In the genomic region with DNA sequence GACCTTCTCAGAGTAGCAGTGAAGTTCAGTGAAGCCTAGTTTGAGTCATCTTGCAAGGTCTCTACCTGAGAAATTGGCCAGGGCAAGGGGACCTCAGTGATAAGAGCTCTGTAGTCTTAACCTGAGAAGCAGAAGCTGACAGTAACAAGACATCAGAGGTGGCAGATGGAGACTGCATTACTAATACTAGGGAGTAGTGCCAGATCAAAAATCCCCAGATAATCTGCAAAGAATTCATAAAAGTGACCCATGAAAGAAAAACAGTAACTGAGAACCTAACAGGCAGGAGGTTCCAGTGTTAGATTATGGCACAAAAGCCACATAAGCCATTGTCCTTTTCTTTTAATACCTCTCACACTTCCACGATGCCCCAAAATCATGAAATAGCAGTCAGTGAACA, we compare ENCODE assay signal across 17 cellular contexts.
A peak's percentile ranks its signal among the peaks of the same experiment; 100 is the strongest.
DNase-seq lines count a peak whose midpoint lies in the region; ATAC-seq, FAIRE-seq and TF ChIP-seq lines count a peak whose summit lies in the region.
"Had no signal": no experiment of that assay in that cellular context is flagged by ENCODE, and none has a peak within 500 bp of the region (broad histone marks: within the 10 kb centered on the region; RNA-seq: fewer than 3 reads in every experiment).

No MANE protein-coding gene starts in this region.

- no peak overlapping the region for H2AFZ ChIP-seq in astrocyte (ENCODE audit: low read depth, low read length)

- no peaks in the 10 kb centered on the region for H3K4me1 Mint-ChIP-seq in astrocyte (ENCODE audit: low read depth, unreplicated experiment)

- H3K27me3 ChIP-seq in astrocyte (ENCODE audit: insufficient read depth, low read length), result no peaks in the 10 kb centered on the region
- no peaks in the 10 kb centered on the region for H3K27me3 ChIP-seq in skeletal muscle satellite cell (ENCODE audit: control insufficient read depth, insufficient read depth, low read length)
- H3K27me3 ChIP-seq: BLaER1 had no signal

- no peaks in the 10 kb centered on the region for H3K36me3 Mint-ChIP-seq in astrocyte (ENCODE audit: low read depth, unreplicated experiment)

- no peak for FAIRE-seq in astrocyte (lab: Jason Lieb, UNC)
- FAIRE-seq: GM19239 had no signal

- ATAC-seq in GM21528 (IDR thresholded peaks at IDR 0.05; ENCODE audit: low FRiP score, unreplicated experiment), result no peak
- ATAC-seq in GM21447 (IDR thresholded peaks at IDR 0.05; ENCODE audit: unreplicated experiment), result no peak
- ATAC-seq: HCT116 had no signal

- H3K27ac ChIP-seq in astrocyte (ENCODE audit: low read depth, low read length), result no peak overlapping the region
- H3K27ac ChIP-seq: BLaER1 had no signal

- H3K9me3 ChIP-seq in astrocyte (ENCODE audit: insufficient read depth, low read depth, low read length) (no peaks in the 10 kb centered on the region), skeletal muscle satellite cell (replicated peaks; ENCODE audit: low read length) (no peaks in the 10 kb centered on the region)
- H3K9me3 ChIP-seq: BLaER1 had no signal

- DNase-seq in NCI-H524 (lab: John Stamatoyannopoulos, UW) (peak; percentile 10 to 51), NCI-H524 treated with DMSO at 0.1 percent for 48 hours (lab: John Stamatoyannopoulos, UW) (no peak), astrocyte (ENCODE audit: low read depth) (peak; percentile 4), fibroblast of the aortic adventitia (ENCODE audit: low read depth) (peak; percentile 42), COR-L47 (lab: John Stamatoyannopoulos, UW) (no peak)
- DNase-seq: 8988T, AML-193, Calu3, DMS153, DMS79 treated with DMSO at 0.1 percent for 48 hours, GF-D8 had no signal

- H3K4me2 ChIP-seq in astrocyte (ENCODE audit: low read length), result no peak overlapping the region
- no peak overlapping the region for H3K4me2 ChIP-seq in skeletal muscle satellite cell (ENCODE audit: low read length)
- H3K4me2 ChIP-seq: BLaER1 had no signal

- H3K9ac ChIP-seq in astrocyte (ENCODE audit: low read length) (no peak overlapping the region), skeletal muscle satellite cell (ENCODE audit: low read depth, low read length) (peak overlapping the region; percentile 44)
- H3K9ac ChIP-seq: BLaER1 had no signal

- H3K9me3 Mint-ChIP-seq in astrocyte (ENCODE audit: unreplicated experiment), result peaks cover 4% of the 10 kb centered on the region

- H3K79me2 ChIP-seq in astrocyte (ENCODE audit: insufficient read depth, low read length), result no peaks in the 10 kb centered on the region

- no peak overlapping the region for H3K27ac Mint-ChIP-seq in astrocyte (ENCODE audit: unreplicated experiment)

- no peaks in the 10 kb centered on the region for H4K20me1 ChIP-seq in astrocyte (ENCODE audit: insufficient read depth, low read length)
- H4K20me1 ChIP-seq: BLaER1 had no signal

- H3K27me3 Mint-ChIP-seq in astrocyte (ENCODE audit: low read depth, unreplicated experiment), result no peaks in the 10 kb centered on the region

- no peak for TF ChIP-seq CTCF in astrocyte (IDR thresholded peaks at IDR 0.05; ENCODE audit: insufficient read depth, low read depth, low read length)
- no peak for TF ChIP-seq CTCF in fibroblast of the aortic adventitia (IDR thresholded peaks at IDR 0.05; ENCODE audit: insufficient read depth, low read length)

- H3K4me1 ChIP-seq in astrocyte (ENCODE audit: insufficient read depth, low read length), result peaks cover 8% of the 10 kb centered on the region
- peaks cover 56% of the 10 kb centered on the region for H3K4me1 ChIP-seq in skeletal muscle satellite cell (ENCODE audit: control insufficient read depth, insufficient read depth, low read length)
- H3K4me1 ChIP-seq: BLaER1 had no signal

- no peak overlapping the region for H3K4me3 Mint-ChIP-seq in astrocyte (ENCODE audit: unreplicated experiment)

- H3K4me3 ChIP-seq in astrocyte (ENCODE audit: insufficient read depth, low read depth, low read length), result no peak overlapping the region
- H3K4me3 ChIP-seq in fibroblast of the aortic adventitia (ENCODE audit: low read depth, low read length), result no peak overlapping the region
- H3K4me3 ChIP-seq in skeletal muscle satellite cell (ENCODE audit: low read length), result no peak overlapping the region
- H3K4me3 ChIP-seq: BLaER1 had no signal

- no peaks in the 10 kb centered on the region for H3K36me3 ChIP-seq in astrocyte (ENCODE audit: insufficient read depth, low read length)
- no peaks in the 10 kb centered on the region for H3K36me3 ChIP-seq in skeletal muscle satellite cell (ENCODE audit: insufficient read depth, low read length)
- H3K36me3 ChIP-seq: BLaER1 had no signal

Comparison
In these comparisons a context has a peak if more than half of its experiments do, and no peak if none do; other contexts are left out.
1. DNase-seq: peak in NCI-H524 (2 of 2), astrocyte (single experiment) and fibroblast of the aortic adventitia (single experiment); none in NCI-H524 treated with DMSO at 0.1 percent for 48 hours (single experiment) and COR-L47 (single experiment).